12 cellular contexts compared by ENCODE assay signal in the genomic region with DNA sequence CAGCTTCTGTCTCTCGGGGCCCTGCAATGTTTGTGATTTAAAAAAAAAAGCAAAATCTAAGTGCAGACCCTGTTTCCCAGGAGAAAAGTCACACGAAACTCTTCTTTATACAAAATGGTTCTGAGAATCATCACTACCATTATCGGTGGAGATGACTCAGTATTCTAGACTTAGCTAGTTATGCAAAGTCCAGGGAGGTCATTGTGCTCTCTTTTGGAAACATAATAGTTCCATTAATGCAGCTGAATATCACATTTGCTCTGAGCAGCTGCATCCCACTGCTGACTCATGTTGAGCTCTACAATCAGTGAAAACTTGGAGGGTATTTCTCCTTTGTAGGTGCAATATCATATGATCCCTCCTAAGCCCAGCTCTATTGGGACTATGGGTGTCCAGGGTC. TPM values are rescaled to one million over a fixed set of nuclear protein-coding genes. Genes with fewer than 3 reads are reported as not detected.
A peak's percentile ranks its signal among the peaks of the same experiment; 100 is the strongest.
DNase-seq lines count a peak whose midpoint lies in the region; ATAC-seq, FAIRE-seq and TF ChIP-seq lines count a peak whose summit lies in the region.
"Had no signal": no experiment of that assay in that cellular context is flagged by ENCODE, and none has a peak within 500 bp of the region (broad histone marks: within the 10 kb centered on the region; RNA-seq: fewer than 3 reads in every experiment).

No MANE protein-coding gene starts in this region.

- no peaks in the 10 kb centered on the region for H3K9me3 ChIP-seq in right cardiac atrium (ENCODE audit: control insufficient read depth, low read length)

- FAIRE-seq in urothelium cell line (lab: Jason Lieb, UNC): no peak
- FAIRE-seq: bronchial epithelial cell had no signal

- DNase-seq in Ammon's horn (ENCODE audit: low spot score): peak; percentile 54
- peak; percentile 71 for DNase-seq in NCI-H146 treated with DMSO at 0.1 percent for 48 hours (lab: John Stamatoyannopoulos, UW; ENCODE audit: unreplicated experiment)
- DNase-seq in choroid plexus epithelial cell (ENCODE audit: low read depth): peak; percentile 83
- DNase-seq in midbrain (lab: John Stamatoyannopoulos, UW): peak; percentile 21
- DNase-seq in right cardiac atrium: no peak
- no peak for DNase-seq in stimulated activated CD4-positive, alpha-beta T cell treated with anti-CD3 and anti-CD28 coated beads, Interleukin-12 subunit alpha, Interleukin-12 subunit beta, amount 100 ng/mL, for 4 hours
- DNase-seq in urothelium cell line (ENCODE audit: low spot score): no peak
- DNase-seq: Kasumi-1, PC-9, T-helper 17 cell had no signal

- 67% methylated on average over 3 of the region's 3 CpGs for WGBS in right cardiac atrium

- H3K27me3 ChIP-seq in right cardiac atrium (ENCODE audit: control insufficient read depth, insufficient read depth): no peaks in the 10 kb centered on the region

- TF ChIP-seq CTCF in choroid plexus epithelial cell (conservative IDR thresholded peaks at IDR 0.05; ENCODE audit: low read depth, low read length): no peak

- H3K27ac ChIP-seq in right cardiac atrium (ENCODE audit: low read length): no peak overlapping the region
- H3K27ac ChIP-seq: PC-9 had no signal

- ATAC-seq in right cardiac atrium: no peak
- ATAC-seq in HG02763 (IDR thresholded peaks at IDR 0.05; ENCODE audit: unreplicated experiment): no peak
- ATAC-seq: T-helper 17 cell had no signal

- H3K4me3 ChIP-seq in choroid plexus epithelial cell (ENCODE audit: low read depth, low read length) (no peak overlapping the region), right cardiac atrium (ENCODE audit: low read length) (no peak overlapping the region)
- H3K4me3 ChIP-seq: PC-9 had no signal

- H3K4me1 ChIP-seq in right cardiac atrium (ENCODE audit: control insufficient read depth, insufficient read depth, low read length): no peaks in the 10 kb centered on the region

- intact Hi-C loops in right cardiac atrium (cut with DNase I): loop anchor here in 1 of 4 donors (5.0 kb wide), 1 partner anchor 247 kb away; no protein-coding TSS in a partner anchor

RNA-seq across cellular contexts. Expression of a gene that starts 53.7 kb away (rescaled TPM):
- 1 to 10 TPM; 3.0 to 8.7 (median 5.2) TPM for total RNA-seq in right cardiac atrium
- polyA plus RNA-seq in right cardiac atrium: 6.6 TPM
- total RNA-seq: PC-9, T-helper 17 cell had no signal

Comparison
In these comparisons a context has a peak if more than half of its experiments do, and no peak if none do; other contexts are left out.
1. DNase-seq: peak in Ammon's horn (single experiment), NCI-H146 treated with DMSO at 0.1 percent for 48 hours (single experiment), choroid plexus epithelial cell (single experiment) and midbrain (single experiment); none in right cardiac atrium (0 of 3), stimulated activated CD4-positive, alpha-beta T cell treated with anti-CD3 and anti-CD28 coated beads, Interleukin-12 subunit alpha, Interleukin-12 subunit beta, amount 100 ng/mL, for 4 hours (single experiment) and urothelium cell line (single experiment).